26 cellular contexts compared by ENCODE assay signal in the genomic region with DNA sequence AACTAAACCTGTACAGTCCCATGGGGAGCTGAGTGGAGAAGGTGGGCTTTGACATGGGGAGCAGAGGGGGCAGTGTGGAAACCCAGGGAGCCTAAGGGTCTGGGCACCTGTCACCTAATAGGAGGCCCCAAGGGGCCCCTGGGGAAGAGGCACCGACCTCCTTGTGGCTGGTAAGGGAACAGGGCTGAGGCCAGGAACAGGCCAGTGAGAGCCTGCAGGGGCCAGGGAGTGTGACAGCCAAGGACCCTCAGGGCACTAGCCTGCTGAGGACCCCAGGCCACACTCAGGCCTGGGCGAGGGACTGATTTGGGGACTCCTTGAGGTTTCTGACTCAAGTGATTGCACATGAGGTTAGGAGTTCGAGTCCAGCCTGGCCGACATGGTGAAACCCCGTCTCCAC. TPM values are rescaled to one million over a fixed set of nuclear protein-coding genes. Genes with fewer than 3 reads are reported as not detected.
"Had no signal": no experiment of that assay in that cellular context is flagged by ENCODE, and none has a peak within 500 bp of the region (broad histone marks: within the 10 kb centered on the region; RNA-seq: fewer than 3 reads in every experiment).

No MANE protein-coding gene starts in this region.

- H3K36me3 Mint-ChIP-seq: brain, type B pancreatic cell had no signal

- H3K4me3 Mint-ChIP-seq: activated CD4-positive, alpha-beta memory T cell treated with anti-CD3 and anti-CD28 coated beads, Interleukin-2, amount 10 ng/mL, durations not matched to agents 7 days and 5 days; activated CD4-positive, alpha-beta T cell treated with anti-CD3 and anti-CD28 coated beads, Interleukin-2, amount 10 ng/mL, durations not matched to agents 24 days and 14 days; activated T-helper 1 cell treated with anti-CD3 and anti-CD28 coated beads, Interleukin-12 subunit alpha, Interleukin-12 subunit beta, Interleukin-2, Interleukin-4 antibody, amounts not matched to agents 30 ng/mL and 10 ng/mL and 1 ng/mL, durations not matched to agents 14 hours and 24 hours and 36 hours; brain; dendritic cell treated with granulocyte-macrophage colony-stimulating factor and Interleukin-4, amounts not matched to agents 40 ng/mL and 50 ng/mL, for 4 days; nephron progenitor cell; type B pancreatic cell had no signal

- H3K9me3 Mint-ChIP-seq: activated CD4-positive, alpha-beta memory T cell treated with anti-CD3 and anti-CD28 coated beads, Interleukin-2, amount 10 ng/mL, durations not matched to agents 7 days and 5 days; activated CD4-positive, alpha-beta T cell treated with anti-CD3 and anti-CD28 coated beads, Interleukin-2, amount 10 ng/mL, durations not matched to agents 24 days and 14 days; activated T-helper 1 cell treated with anti-CD3 and anti-CD28 coated beads, Interleukin-12 subunit alpha, Interleukin-12 subunit beta, Interleukin-2, Interleukin-4 antibody, amounts not matched to agents 30 ng/mL and 10 ng/mL and 1 ng/mL, durations not matched to agents 14 hours and 24 hours and 36 hours; dendritic cell treated with granulocyte-macrophage colony-stimulating factor and Interleukin-4, amounts not matched to agents 40 ng/mL and 50 ng/mL, for 4 days; immature natural killer cell; type B pancreatic cell had no signal

- ATAC-seq: activated CD4-positive, CD25-positive, alpha-beta regulatory T cell treated with anti-CD3 and anti-CD28 coated beads, Interleukin-2, amount 50 U/mL, for 24 hours; left ventricle myocardium superior had no signal

- H3K4me3 ChIP-seq: right lobe of liver, SK-N-MC, smooth muscle cell, thoracic aorta had no signal

- H3K27ac Mint-ChIP-seq: activated CD4-positive, alpha-beta memory T cell treated with anti-CD3 and anti-CD28 coated beads, Interleukin-2, amount 10 ng/mL, durations not matched to agents 7 days and 5 days; activated CD4-positive, alpha-beta T cell treated with anti-CD3 and anti-CD28 coated beads, Interleukin-2, amount 10 ng/mL, durations not matched to agents 24 days and 14 days; activated T-helper 1 cell treated with anti-CD3 and anti-CD28 coated beads, Interleukin-12 subunit alpha, Interleukin-12 subunit beta, Interleukin-2, Interleukin-4 antibody, amounts not matched to agents 30 ng/mL and 10 ng/mL and 1 ng/mL, durations not matched to agents 14 hours and 24 hours and 36 hours; brain; dendritic cell treated with granulocyte-macrophage colony-stimulating factor and Interleukin-4, amounts not matched to agents 40 ng/mL and 50 ng/mL, for 4 days; immature natural killer cell; nephron progenitor cell; type B pancreatic cell had no signal

- H3K4me2 ChIP-seq: smooth muscle cell had no signal

- H3K9me3 ChIP-seq: right lobe of liver, thoracic aorta had no signal

- H3K4me1 Mint-ChIP-seq: activated CD4-positive, alpha-beta T cell treated with anti-CD3 and anti-CD28 coated beads, Interleukin-2, amount 10 ng/mL, durations not matched to agents 24 days and 14 days; brain; nephron progenitor cell had no signal

- DNase-seq: activated CD4-positive, alpha-beta memory T cell treated with anti-CD3 and anti-CD28 coated beads, Interleukin-2, amount 10 ng/mL, durations not matched to agents 7 days and 5 days; activated CD4-positive, alpha-beta T cell treated with anti-CD3 and anti-CD28 coated beads, Interleukin-2, amount 10 ng/mL, durations not matched to agents 24 days and 14 days; activated naive CD4-positive, alpha-beta T cell treated with Interleukin-2 at 50 U/mL for 16 hours; anterior cingulate cortex; effector CD4-positive, alpha-beta T cell; foreskin fibroblast; immature natural killer cell; kidney glomerular epithelial cell; left ventricle myocardium superior; nephron progenitor cell; nucleus accumbens; stimulated activated CD4-positive, alpha-beta T cell treated with anti-CD3 and anti-CD28 coated beads, Interleukin-2, amount 100 ng/mL, for 48 hours; stimulated activated naive CD4-positive, alpha-beta T cell had no signal

- H3K36me3 ChIP-seq: right lobe of liver, thoracic aorta had no signal

- H3K27me3 Mint-ChIP-seq: brain had no signal

- H3K27ac ChIP-seq: right lobe of liver, SK-N-MC, thoracic aorta had no signal

RNA-seq across cellular contexts. Expression of a gene that starts 24.5 kb away (rescaled TPM):
- total RNA-seq: activated CD4-positive, alpha-beta memory T cell treated with anti-CD3 and anti-CD28 coated beads, Interleukin-2, amount 10 ng/mL, durations not matched to agents 7 days and 5 days; activated CD4-positive, alpha-beta T cell treated with anti-CD3 and anti-CD28 coated beads, Interleukin-2, amount 10 ng/mL, durations not matched to agents 24 days and 14 days; activated T-helper 1 cell treated with anti-CD3 and anti-CD28 coated beads, Interleukin-12 subunit alpha, Interleukin-12 subunit beta, Interleukin-2, Interleukin-4 antibody, amounts not matched to agents 30 ng/mL and 10 ng/mL and 1 ng/mL, durations not matched to agents 14 hours and 24 hours and 36 hours; cardiac septum; epithelial cell of proximal tubule; fibroblast of lung; left ventricle myocardium superior; right lobe of liver; T-helper 2 cell treated with Interferon-gamma antibody and Interleukin-4, amounts not matched to agents 100 ng/mL and 5 ng/mL, for 36 hours; thoracic aorta had no signal
- polyA plus RNA-seq: fibroblast of lung, immature natural killer cell, smooth muscle cell had no signal

RNA-seq across cellular contexts. Expression of a gene that starts 52.6 kb away (rescaled TPM):
- total RNA-seq: activated CD4-positive, alpha-beta memory T cell treated with anti-CD3 and anti-CD28 coated beads, Interleukin-2, amount 10 ng/mL, durations not matched to agents 7 days and 5 days; activated CD4-positive, alpha-beta T cell treated with anti-CD3 and anti-CD28 coated beads, Interleukin-2, amount 10 ng/mL, durations not matched to agents 24 days and 14 days; activated T-helper 1 cell treated with anti-CD3 and anti-CD28 coated beads, Interleukin-12 subunit alpha, Interleukin-12 subunit beta, Interleukin-2, Interleukin-4 antibody, amounts not matched to agents 30 ng/mL and 10 ng/mL and 1 ng/mL, durations not matched to agents 14 hours and 24 hours and 36 hours; cardiac septum; epithelial cell of proximal tubule; fibroblast of lung; left ventricle myocardium superior; right lobe of liver; smooth muscle cell; T-helper 2 cell treated with Interferon-gamma antibody and Interleukin-4, amounts not matched to agents 100 ng/mL and 5 ng/mL, for 36 hours; thoracic aorta had no signal
- polyA plus RNA-seq: fibroblast of lung, immature natural killer cell, smooth muscle cell had no signal
